ENCODE assay signal across 29 cellular contexts in genomic region chr2:133072837-133073694, GRCh38.
"Had no signal": no experiment of that assay in that cellular context is flagged by ENCODE, and none has a peak within 500 bp of the region (broad histone marks: within the 10 kb centered on the region; RNA-seq: fewer than 3 reads in every experiment).

No MANE protein-coding gene starts in this region.

- H3K27ac ChIP-seq: breast epithelium, epithelial cell of prostate, gastrocnemius medialis, neutrophil, ovary, right atrium auricular region, suprapubic skin, tibial artery, upper lobe of right lung had no signal

- H3K9me3 ChIP-seq: breast epithelium, gastrocnemius medialis, neutrophil, ovary, right atrium auricular region, suprapubic skin, tibial artery, upper lobe of right lung had no signal

- H3K36me3 ChIP-seq: breast epithelium, gastrocnemius medialis, neutrophil, ovary, right atrium auricular region, suprapubic skin, tibial artery, upper lobe of right lung had no signal

- H3K9me3 Mint-ChIP-seq: endodermal cell, nephron progenitor cell had no signal

- DNase-seq: activated CD4-positive, alpha-beta T cell treated with anti-CD3 and anti-CD28 coated beads for 4 hours; activated CD4-positive, alpha-beta T cell treated with anti-CD3 and anti-CD28 coated beads, Interleukin-2, amount 50 U/mL, for 4 hours; activated CD4-positive, CD25-positive, alpha-beta regulatory T cell; activated naive CD4-positive, alpha-beta T cell; activated T-cell treated with anti-CD3 and anti-CD28 coated beads for 4 hours; activated T-cell treated with anti-CD3 and anti-CD28 coated beads, Interleukin-2, amount 50 U/mL, for 72 hours; endodermal cell; gastrocnemius medialis; glutamatergic neuron; left cardiac atrium; left ventricle myocardium superior; nephron progenitor cell; ovary; stimulated activated CD4-positive, alpha-beta T cell treated with anti-CD3 and anti-CD28 coated beads, Interleukin-15, amount 100 ng/mL, for 24 hours; stimulated activated CD4-positive, alpha-beta T cell treated with anti-CD3 and anti-CD28 coated beads, Interleukin-2, amount 100 ng/mL, for 24 hours; stimulated activated naive CD4-positive, alpha-beta T cell; T-helper 1 cell; tibial artery; upper lobe of right lung had no signal

- H3K4me1 ChIP-seq: breast epithelium, gastrocnemius medialis, right atrium auricular region, suprapubic skin, tibial artery, upper lobe of right lung had no signal

- H3K4me3 ChIP-seq: breast epithelium, gastrocnemius medialis, ovary, right atrium auricular region, suprapubic skin, tibial artery, upper lobe of right lung had no signal

- H3K27me3 Mint-ChIP-seq: central memory CD8-positive, alpha-beta T cell; dendritic cell treated with granulocyte-macrophage colony-stimulating factor and Interleukin-4, amounts not matched to agents 40 ng/mL and 50 ng/mL, for 4 days had no signal

- H3K27ac Mint-ChIP-seq: activated naive CD4-positive, alpha-beta T cell treated with anti-CD3 and anti-CD28 coated beads, Interleukin-2, amount 50 U/mL, for 72 hours; activated T-cell treated with anti-CD3 and anti-CD28 coated beads, Interleukin-2, amount 50 U/mL, for 72 hours; dendritic cell treated with granulocyte-macrophage colony-stimulating factor and Interleukin-4, amounts not matched to agents 40 ng/mL and 50 ng/mL, for 4 days; endodermal cell; progenitor cell of endocrine pancreas had no signal

- H3K27me3 ChIP-seq: breast epithelium, gastrocnemius medialis, neutrophil, ovary, right atrium auricular region, suprapubic skin, tibial artery, upper lobe of right lung had no signal

- H3K4me1 Mint-ChIP-seq: central memory CD8-positive, alpha-beta T cell; nephron progenitor cell had no signal

- H3K4me3 Mint-ChIP-seq: activated T-cell treated with anti-CD3 and anti-CD28 coated beads, Interleukin-2, amount 50 U/mL, for 72 hours; central memory CD8-positive, alpha-beta T cell; dendritic cell treated with granulocyte-macrophage colony-stimulating factor and Interleukin-4, amounts not matched to agents 40 ng/mL and 50 ng/mL, for 4 days; endodermal cell; nephron progenitor cell had no signal

- FAIRE-seq: islet of Langerhans had no signal

- ATAC-seq: activated naive CD4-positive, alpha-beta T cell treated with anti-CD3 and anti-CD28 coated beads, Interleukin-2, amount 50 U/mL, for 72 hours; activated T-cell treated with anti-CD3 and anti-CD28 coated beads, Interleukin-2, amount 50 U/mL, for 72 hours; gastrocnemius medialis; left cardiac atrium; left ventricle myocardium superior; upper lobe of right lung had no signal
